Comparison of ENCODE assay signal across 8 cellular contexts in genomic region chrX:71533850-71534515, GRCh38. TPM values are rescaled to one million over a fixed set of nuclear protein-coding genes. Genes with fewer than 3 reads are reported as not detected.
A peak's percentile ranks its signal among the peaks of the same experiment; 100 is the strongest.
DNase-seq lines count a peak whose midpoint lies in the region; TF ChIP-seq lines count a peak whose summit lies in the region.

No MANE protein-coding gene starts in this region.

- peaks cover 29% of the 10 kb centered on the region for H3K4me1 ChIP-seq in HAP-1
- peaks cover 34% of the 10 kb centered on the region for H3K4me1 ChIP-seq in OCI-LY7 (ENCODE audit: insufficient read depth, low read length, poor library complexity, severe bottlenecking)

- peaks cover 34% of the 10 kb centered on the region for H3K36me3 ChIP-seq in HAP-1 (replicated peaks)
- peaks cover 47% of the 10 kb centered on the region for H3K36me3 ChIP-seq in OCI-LY7 (ENCODE audit: insufficient read depth, low read length)
- H3K36me3 ChIP-seq in neural cell (ENCODE audit: insufficient read depth, low read length) = no peaks in the 10 kb centered on the region

- peak overlapping the region; percentile 87 for H3K4me3 ChIP-seq in AG04449 (ENCODE audit: low read depth, low read length)
- H3K4me3 ChIP-seq in HAP-1 = peak overlapping the region; percentile 97
- H3K4me3 ChIP-seq in OCI-LY7 (ENCODE audit: low read depth, low read length, poor library complexity, severe bottlenecking) = peak overlapping the region; percentile 78
- H3K4me3 ChIP-seq in fibroblast of the aortic adventitia (ENCODE audit: low read depth, low read length) = peak overlapping the region; percentile 91
- H3K4me3 ChIP-seq in neural cell (ENCODE audit: low read length) = peak overlapping the region; percentile 87

- H4K20me1 ChIP-seq in OCI-LY7 (ENCODE audit: insufficient read depth, low read length) = peaks cover 22% of the 10 kb centered on the region
- H4K20me1 ChIP-seq in neural cell (ENCODE audit: insufficient read depth) = no peaks in the 10 kb centered on the region

- H2AFZ ChIP-seq in OCI-LY7 (ENCODE audit: low read length) (no peak overlapping the region), neural cell (ENCODE audit: low read depth, low read length) (peak overlapping the region; percentile 33)

- no peaks in the 10 kb centered on the region for H3K9me3 ChIP-seq in HAP-1
- H3K9me3 ChIP-seq in OCI-LY7 (ENCODE audit: low read length) = no peaks in the 10 kb centered on the region
- H3K9me3 ChIP-seq in neural cell (ENCODE audit: low read length) = no peaks in the 10 kb centered on the region

- no peaks in the 10 kb centered on the region for H3F3A ChIP-seq in neural cell (ENCODE audit: insufficient read depth, low read length, poor library complexity, severe bottlenecking)

- in situ Hi-C loops in HAP-1 (cut with MboI; ENCODE audit: low sequenced_read_pairs) = no loop called here

- POLR2A ChIA-PET in AG04449 (lab: Yijun Ruan, JAX) = interaction anchor here (0.6 to 3.0 kb wide), 3 partner anchors 9 to 28 kb away, joined by 3 to 18 read pairs (median 4); no protein-coding TSS in a partner anchor
- POLR2A ChIA-PET in OCI-LY7 (lab: Charles Lee) = interaction anchor here (0.7 to 2.9 kb wide), 7 partner anchors 9 to 238 kb away, joined by 3 to 13 read pairs (median 4); partner anchors contain the start of gene TAF1

- H3K9ac ChIP-seq in neural cell (ENCODE audit: low read length) = peak overlapping the region; percentile 89

- no peak for TF ChIP-seq EP300 in neural cell (conservative IDR thresholded peaks at IDR 0.05; ENCODE audit: poor library complexity, severe bottlenecking)

- no peak for DNase-seq in AG04449 (ENCODE audit: low read depth, low spot score)
- DNase-seq in HAP-1 (ENCODE audit: low spot score in 2 of 2) = peak; percentile 54 to 82
- DNase-seq in OCI-LY7 (ENCODE audit: low spot score) = peak; percentile 70
- DNase-seq in activated effector memory CD4-positive, alpha-beta T cell treated with Interleukin-2 at 50 U/mL for 16 hours = peak; percentile 48
- DNase-seq in fibroblast of the aortic adventitia (ENCODE audit: low read depth) = peak; percentile 57
- peak; percentile 45 for DNase-seq in ureter (ENCODE audit: low spot score)
- no peak for DNase-seq in GF-D8 (lab: John Stamatoyannopoulos, UW)

- BruUV-seq in OCI-LY7 (replicated peaks; lab: Mats Ljungman, UMichigan) = no TSS peak

- H3K4me2 ChIP-seq in OCI-LY7 (ENCODE audit: low read length) = peak overlapping the region; percentile 94
- H3K4me2 ChIP-seq in neural cell (ENCODE audit: low read length) = no peak overlapping the region

- no peak for TF ChIP-seq CTCF in AG04449 (IDR thresholded peaks at IDR 0.05; ENCODE audit: insufficient read depth, low read length, missing control alignments)
- TF ChIP-seq CTCF in OCI-LY7 (conservative IDR thresholded peaks at IDR 0.05; ENCODE audit: low read length) = no peak
- TF ChIP-seq CTCF in fibroblast of the aortic adventitia (IDR thresholded peaks at IDR 0.05; ENCODE audit: insufficient read depth, low read length) = no peak
- TF ChIP-seq CTCF in neural cell (IDR thresholded peaks at IDR 0.05; ENCODE audit: poor library complexity, severe bottlenecking) = no peak

- no peaks in the 10 kb centered on the region for H3K27me3 ChIP-seq in HAP-1 (ENCODE audit: low read depth)
- H3K27me3 ChIP-seq in neural cell (ENCODE audit: insufficient read depth, low read depth, low read length) = no peaks in the 10 kb centered on the region

- TF ChIP-seq RAD21 in neural cell (conservative IDR thresholded peaks at IDR 0.05) = no peak

- intact Hi-C loops in OCI-LY7 (cut with micrococcal nuclease; ENCODE audit: unreplicated experiment) = loop anchor here (1.0 to 2.0 kb wide), 3 partner anchors 7 to 465 kb away; partner anchors contain the start of genes SNX12 and TAF1

- H3K27ac ChIP-seq in OCI-LY7 (ENCODE audit: low read depth, low read length, poor library complexity, severe bottlenecking) = peak overlapping the region; percentile 75
- peak overlapping the region; percentile 86 for H3K27ac ChIP-seq in neural cell (ENCODE audit: low read length)

- peaks cover 61% of the 10 kb centered on the region for H3K79me2 ChIP-seq in OCI-LY7 (ENCODE audit: insufficient read depth, low read depth, low read length)
- H3K79me2 ChIP-seq in neural cell (replicated peaks; ENCODE audit: insufficient read depth, low read length) = peaks cover 53% of the 10 kb centered on the region

- CTCF ChIA-PET in AG04449 (lab: Yijun Ruan, JAX) = no interaction called here
- CTCF ChIA-PET in OCI-LY7 (lab: Charles Lee; ENCODE audit: unreplicated experiment) = interaction anchor here (0.5 kb wide), 1 partner anchor 168 kb away, joined by 3 read pairs; no protein-coding TSS in a partner anchor

- H3K9me2 ChIP-seq in OCI-LY7 (ENCODE audit: insufficient read depth, low read length) (no peaks in the 10 kb centered on the region), neural cell (ENCODE audit: insufficient read depth, low read length) (no peaks in the 10 kb centered on the region)

TF ChIP-seq in neural cell, 6 proteins besides CTCF, POLR2A, EP300 and RAD21:
- TF ChIP-seq REST (IDR thresholded peaks at IDR 0.05; ENCODE audit: borderline replicate concordance) = no peak
- no peak for TF ChIP-seq POLR2AphosphoS5 (IDR thresholded peaks at IDR 0.05)
- TF ChIP-seq EZH2 (IDR thresholded peaks at IDR 0.05; ENCODE audit: borderline replicate concordance, insufficient read depth, low read length, poor library complexity, severe bottlenecking) = no peak
- TF ChIP-seq SMC3 (conservative IDR thresholded peaks at IDR 0.05; ENCODE audit: poor library complexity) = no peak
- TF ChIP-seq TAF1 (IDR thresholded peaks at IDR 0.05; ENCODE audit: low read depth) = no peak
- no peak for TF ChIP-seq MXI1 (conservative IDR thresholded peaks at IDR 0.05; ENCODE audit: poor library complexity, severe bottlenecking)

RNA-seq across cellular contexts. Expression of gene OGT, which starts 1.1 kb away (rescaled TPM):
- 160 and 185 TPM in 2 replicates for total RNA-seq in OCI-LY7 (2014; rRNA removed; shearing (Covaris generic))
- total RNA-seq in OCI-LY7 (2022) (291 and 387 TPM in 2 replicates), fibroblast of the aortic adventitia (ENCODE audit: low replicate concordance) (93.7 and 174 TPM in 2 replicates), ureter (225 TPM)
- polyA plus RNA-seq in neural cell = 322 and 340 TPM in 2 replicates
- 222 and 256 TPM in 2 replicates for polyA minus RNA-seq in neural cell

RNA-seq across cellular contexts. Expression of gene GCNA, which starts 44.3 kb away (rescaled TPM):
- total RNA-seq in OCI-LY7 (2014; rRNA removed; shearing (Covaris generic)) = 2.0 and 2.1 TPM in 2 replicates
- total RNA-seq in OCI-LY7 (2022) (3.9 and 4.2 TPM in 2 replicates), fibroblast of the aortic adventitia (ENCODE audit: low replicate concordance) (2.3 and 2.4 TPM in 2 replicates), ureter (1.6 TPM)
- 11.0 and 14.6 TPM in 2 replicates for polyA plus RNA-seq in neural cell
- 3.9 and 6.8 TPM in 2 replicates for polyA minus RNA-seq in neural cell

Comparison
In these comparisons a context has a peak if more than half of its experiments do, and no peak if none do; other contexts are left out.
1. DNase-seq: peak in HAP-1 (2 of 2), OCI-LY7 (single experiment), activated effector memory CD4-positive, alpha-beta T cell treated with Interleukin-2 at 50 U/mL for 16 hours (single experiment), fibroblast of the aortic adventitia (single experiment) and ureter (single experiment); none in AG04449 (single experiment) and GF-D8 (single experiment).
2. Peak in every context shown above with its lines, with median percentiles within 50 percentile points of each other: H3K4me3 ChIP-seq.